In the genomic region with DNA sequence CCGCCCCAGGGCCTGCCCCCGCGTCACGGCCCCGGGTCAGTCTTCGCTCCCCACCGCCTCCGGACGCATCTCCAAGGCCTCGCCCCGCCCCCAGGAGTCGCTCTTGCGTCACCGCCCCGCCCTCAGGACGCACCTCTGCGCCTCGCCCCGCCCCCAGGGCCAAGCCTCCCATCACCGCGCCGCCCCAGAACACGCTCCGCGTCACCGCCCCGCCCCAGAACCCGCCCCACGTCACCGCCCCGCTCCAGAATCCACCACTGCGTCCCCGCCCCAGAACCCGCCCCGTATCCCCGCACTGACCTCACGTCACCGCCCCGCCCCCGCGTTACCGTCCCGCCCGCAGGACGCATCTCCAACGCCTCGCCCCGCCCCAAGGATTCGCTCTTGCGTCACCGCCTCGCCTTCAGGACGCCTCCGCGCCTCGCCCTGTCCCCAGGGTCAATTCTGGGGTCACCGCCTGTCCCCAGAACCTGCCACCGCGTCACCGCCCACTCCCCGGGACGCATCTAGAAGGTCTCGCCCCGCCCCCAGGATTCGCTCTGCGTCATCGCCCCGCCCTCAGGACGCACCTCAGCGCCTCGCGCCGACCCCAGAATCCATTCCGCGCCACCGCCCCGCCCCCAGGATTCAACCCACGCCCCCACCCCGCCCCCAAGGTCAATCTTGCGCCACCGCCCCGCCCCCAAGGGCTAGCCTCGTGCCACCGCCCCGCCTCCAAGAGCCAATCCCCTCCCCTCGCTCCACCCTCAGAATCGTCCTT, we compare ENCODE assay signal across 8 cellular contexts. TPM values are rescaled to one million over a fixed set of nuclear protein-coding genes. Genes with fewer than 3 reads are reported as not detected.
DNase-seq lines count a peak whose midpoint lies in the region; ATAC-seq and TF ChIP-seq lines count a peak whose summit lies in the region.

No MANE protein-coding gene starts in this region.

- no peaks in the 10 kb centered on the region for H3K27me3 Mint-ChIP-seq in activated T-cell treated with anti-CD3 and anti-CD28 coated beads, Interleukin-2, amount 50 U/mL, for 72 hours (ENCODE audit: low read depth)

- H3K9me3 ChIP-seq in esophagus muscularis mucosa = no peaks in the 10 kb centered on the region

- TF ChIP-seq POLR2A in esophagus muscularis mucosa (IDR thresholded peaks at IDR 0.05; ENCODE audit: low read depth) = no peak

- peak; percentile 80 for TF ChIP-seq EP300 in esophagus muscularis mucosa (IDR thresholded peaks at IDR 0.05)

- TF ChIP-seq CTCF in KMS-11 (conservative IDR thresholded peaks at IDR 0.05; ENCODE audit: low read depth, low read length) = no peak
- TF ChIP-seq CTCF in esophagus muscularis mucosa (IDR thresholded peaks at IDR 0.05) = no peak

- peak overlapping the region; percentile 93 for H3K27ac Mint-ChIP-seq in activated T-cell treated with anti-CD3 and anti-CD28 coated beads, Interleukin-2, amount 50 U/mL, for 72 hours

- DNase-seq in DMS153 (lab: John Stamatoyannopoulos, UW) (peak; percentile 93), esophagus muscularis mucosa (ENCODE audit: extremely low spot score) (peak; percentile 100), myocyte (ENCODE audit: low read depth) (peak; percentile 99)
- peak; percentile 100 for DNase-seq in activated T-cell treated with anti-CD3 and anti-CD28 coated beads, Interleukin-2, amount 50 U/mL, for 72 hours
- peak; percentile 99 for DNase-seq in stimulated activated CD8-positive, alpha-beta memory T cell treated with anti-CD3 and anti-CD28 coated beads, Interleukin-7, amount 100 ng/mL, for 24 hours (ENCODE audit: low read depth)

- no peaks in the 10 kb centered on the region for H3K27me3 ChIP-seq in KMS-11 (ENCODE audit: insufficient read depth, low read depth)
- no peaks in the 10 kb centered on the region for H3K27me3 ChIP-seq in esophagus muscularis mucosa

- no peaks in the 10 kb centered on the region for H3K36me3 ChIP-seq in KMS-11 (ENCODE audit: insufficient read depth)
- H3K36me3 ChIP-seq in esophagus muscularis mucosa = no peaks in the 10 kb centered on the region

- H3K27ac ChIP-seq in KMS-11 = peak overlapping the region; percentile 61
- H3K27ac ChIP-seq in esophagus muscularis mucosa (replicated peaks in 1 of 4) = peak overlapping the region; percentile 92 to 97 (median 96)

- H3K4me3 Mint-ChIP-seq in activated T-cell treated with anti-CD3 and anti-CD28 coated beads, Interleukin-2, amount 50 U/mL, for 72 hours = peak overlapping the region; percentile 88 to 93

- no peaks in the 10 kb centered on the region for H3K9me3 Mint-ChIP-seq in activated T-cell treated with anti-CD3 and anti-CD28 coated beads, Interleukin-2, amount 50 U/mL, for 72 hours

- H3K9ac ChIP-seq in KMS-11 = peak overlapping the region; percentile 37; the same call in 1 of the 2 replicates

- peaks cover 7% of the 10 kb centered on the region; the same call in 1 of the 2 replicates for H3K79me2 ChIP-seq in KMS-11 (ENCODE audit: insufficient read depth, low read depth)

- intact Hi-C loops in esophagus muscularis mucosa (cut with DNase I) = loop anchor here (5.0 kb wide), 1 partner anchor 93 kb away; the partner anchor contains the start of gene DDI2

- H3K4me3 ChIP-seq in KMS-11 (IDR thresholded peaks at IDR 0.05; ENCODE audit: insufficient read depth, low read depth, low read length) (no peak overlapping the region), esophagus muscularis mucosa (peak overlapping the region; percentile 64 to 97 (median 82))

- no peaks in the 10 kb centered on the region for H3K36me3 Mint-ChIP-seq in activated T-cell treated with anti-CD3 and anti-CD28 coated beads, Interleukin-2, amount 50 U/mL, for 72 hours (ENCODE audit: insufficient read depth in 2 of 2)

- peaks cover 54% of the 10 kb centered on the region for H3K4me1 Mint-ChIP-seq in activated T-cell treated with anti-CD3 and anti-CD28 coated beads, Interleukin-2, amount 50 U/mL, for 72 hours (ENCODE audit: low read depth)

- H4K20me1 ChIP-seq in KMS-11 (ENCODE audit: insufficient read depth) = no peaks in the 10 kb centered on the region

- H2AFZ ChIP-seq in KMS-11 (ENCODE audit: low read depth) = no peak overlapping the region; the same call in 1 of the 2 replicates

- WGBS in esophagus muscularis mucosa = no CpG with 5 or more reads among the region's 87 CpGs

- H3K4me2 ChIP-seq in KMS-11 = no peak overlapping the region

- peak; percentile 41 for ATAC-seq in GM21737 (IDR thresholded peaks at IDR 0.05; ENCODE audit: unreplicated experiment)
- peak; percentile 55 to 69 for ATAC-seq in activated T-cell treated with anti-CD3 and anti-CD28 coated beads, Interleukin-2, amount 50 U/mL, for 72 hours (replicated peaks in 1 of 2)

- H3K4me1 ChIP-seq in KMS-11 (ENCODE audit: low read depth, poor library complexity, severe bottlenecking) (peaks cover 21% of the 10 kb centered on the region), esophagus muscularis mucosa (peaks cover 26 to 42% (median 41%) of the 10 kb centered on the region in 4 donors)

TF ChIP-seq in PFSK-1, 5 proteins besides CTCF, POLR2A, EP300 and RAD21:
- TF ChIP-seq FOXP2 (optimal IDR thresholded peaks at IDR 0.05; ENCODE audit: borderline replicate concordance, extremely low read depth, extremely low read length, insufficient read depth) = peak; percentile 47
- no peak; the same call in 1 of the 2 replicates for TF ChIP-seq SIN3A (IDR thresholded peaks at IDR 0.05; ENCODE audit: borderline replicate concordance, insufficient read depth, low read length)

RNA-seq across cellular contexts. Expression of gene CASP9, which starts 0.4 kb away (rescaled TPM):
- polyA plus RNA-seq in PFSK-1 (2012; ENCODE audit: insufficient read length, low read depth) = 8.5 TPM
- 10 to 100 TPM; 13.4 to 16.3 TPM for total RNA-seq in activated T-cell treated with anti-CD3 and anti-CD28 coated beads, Interleukin-2, amount 50 U/mL, for 72 hours
- total RNA-seq in esophagus muscularis mucosa = 10 to 100 TPM in 3 of 4 donors, 1 to 10 TPM in 1; 9.1 to 12.6 (median 11.0) TPM
- 30.8 and 68.5 TPM in 2 replicates for total RNA-seq in myocyte
- 13.7 TPM for polyA plus RNA-seq in myocyte (2012)

RNA-seq across cellular contexts. Expression of gene DNAJC16, which starts 2.2 kb away (rescaled TPM):
- polyA plus RNA-seq in PFSK-1 (2012; ENCODE audit: insufficient read length, low read depth) = 4.2 TPM
- 10 to 100 TPM; 14.3 to 17.5 TPM for total RNA-seq in activated T-cell treated with anti-CD3 and anti-CD28 coated beads, Interleukin-2, amount 50 U/mL, for 72 hours
- total RNA-seq in esophagus muscularis mucosa = 10 to 100 TPM; 12.0 to 13.0 (median 12.4) TPM
- 43.9 and 50.2 TPM in 2 replicates for total RNA-seq in myocyte
- 11.5 TPM for polyA plus RNA-seq in myocyte (2012)

RNA-seq across cellular contexts. Expression of gene CELA2B, which starts 48.6 kb away (rescaled TPM):
- polyA plus RNA-seq in PFSK-1 (2012; ENCODE audit: insufficient read length, low read depth) = not detected
- not detected for total RNA-seq in activated T-cell treated with anti-CD3 and anti-CD28 coated beads, Interleukin-2, amount 50 U/mL, for 72 hours
- not detected for total RNA-seq in esophagus muscularis mucosa
- 0.78 and 3.7 TPM in 2 replicates for total RNA-seq in myocyte
- polyA plus RNA-seq in myocyte (2012) = 1.5 TPM
